ENCODE assay signal across 15 cellular contexts in the genomic region with DNA sequence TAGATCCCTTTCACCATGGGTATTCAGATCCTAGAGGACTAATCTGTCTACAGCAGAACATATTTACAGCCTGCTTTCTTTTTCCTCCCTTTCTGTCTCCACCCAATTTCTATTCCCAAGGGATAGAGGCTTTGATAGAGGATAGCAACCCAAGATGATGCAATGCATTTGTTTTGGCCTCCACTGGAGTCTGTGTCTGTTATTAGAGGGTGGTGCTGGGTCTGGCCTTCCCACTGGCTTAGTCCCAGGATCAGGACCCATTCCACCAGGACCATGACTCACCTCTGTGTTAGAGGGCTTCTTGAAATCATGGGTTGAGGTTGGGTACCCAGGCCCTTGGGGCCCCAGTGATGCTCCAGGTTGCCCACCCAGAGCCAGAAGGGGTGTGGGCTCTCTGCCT.
A peak's percentile ranks its signal among the peaks of the same experiment; 100 is the strongest.
DNase-seq lines count a peak whose midpoint lies in the region; ATAC-seq and TF ChIP-seq lines count a peak whose summit lies in the region.
"Had no signal": no experiment of that assay in that cellular context is flagged by ENCODE, and none has a peak within 500 bp of the region (broad histone marks: within the 10 kb centered on the region; RNA-seq: fewer than 3 reads in every experiment).

No MANE protein-coding gene starts in this region.

- H3K79me1 ChIP-seq in IMR-90 (ENCODE audit: low read depth in 1 of 2, low read length in 2 of 2), result peaks cover 0 to 2% of the 10 kb centered on the region in 2 experiments; a peak in 1 of 4 replicates

- no peaks in the 10 kb centered on the region for H4K20me1 ChIP-seq in IMR-90 (ENCODE audit: insufficient read depth, low read length)

- no peak overlapping the region for H2AFZ ChIP-seq in IMR-90 (replicated peaks; ENCODE audit: low read length, poor library complexity)
- H2AFZ ChIP-seq: GM23338 had no signal

- peak overlapping the region; percentile 85 for H3K14ac ChIP-seq in IMR-90 (replicated peaks; ENCODE audit: low read depth, low read length)

- peak overlapping the region; percentile 21 for H2BK5ac ChIP-seq in IMR-90 (ENCODE audit: low read depth, low read length, poor library complexity, severe bottlenecking)

- H3K4me2 ChIP-seq in IMR-90 (ENCODE audit: low read depth, low read length), result no peak overlapping the region
- H3K4me2 ChIP-seq: GM23338 had no signal

- peak overlapping the region; percentile 81; the same call in 1 of the 2 replicates for H2BK20ac ChIP-seq in IMR-90 (ENCODE audit: low read depth, low read length)

- H3K27me3 ChIP-seq in IMR-90 (ENCODE audit: control insufficient read depth, insufficient read depth, low read length) (no peaks in the 10 kb centered on the region), heart left ventricle (peaks cover 0 to 3% (median 0%) of the 10 kb centered on the region in 9 donors), lower lobe of right lung (ENCODE audit: low read depth) (no peaks in the 10 kb centered on the region)
- H3K27me3 ChIP-seq: testis had no signal

- peak overlapping the region; percentile 54; the same call in 1 of the 2 replicates for H4K5ac ChIP-seq in IMR-90 (ENCODE audit: low read depth, low read length)

- no peak overlapping the region for H3K56ac ChIP-seq in IMR-90 (ENCODE audit: extremely low read depth, insufficient read depth, low read length)

- peak overlapping the region; percentile 17 for H4K91ac ChIP-seq in IMR-90 (ENCODE audit: insufficient read depth, low read depth, low read length)

- ATAC-seq in IMR-90 (ENCODE audit: low read depth) (no peak), heart left ventricle (peak; percentile 57 to 91 (median 85)), HG03378 (IDR thresholded peaks at IDR 0.05; ENCODE audit: unreplicated experiment) (no peak), lower lobe of right lung (no peak)
- ATAC-seq: GM23338 had no signal

- dilution Hi-C loops in IMR-90 (cut with HindIII; ENCODE audit: low sequenced_read_pairs, unreplicated experiment), result no loop called here

- no peak overlapping the region for H3K4me3 ChIP-seq in IMR-90 (ENCODE audit: insufficient read depth, low read depth, low read length)
- H3K4me3 ChIP-seq in astrocyte of the spinal cord (ENCODE audit: low read depth, low read length), result no peak overlapping the region
- no peak overlapping the region for H3K4me3 ChIP-seq in heart left ventricle
- H3K4me3 ChIP-seq in skeletal muscle cell (ENCODE audit: low read depth, low read length), result no peak overlapping the region
- H3K4me3 ChIP-seq in lower lobe of right lung, result no peak overlapping the region
- H3K4me3 ChIP-seq: GM23338, testis had no signal

- no peak for TF ChIP-seq RAD21 in IMR-90 (IDR thresholded peaks at IDR 0.05; ENCODE audit: low read length)

- peak overlapping the region; percentile 65 for H2BK120ac ChIP-seq in IMR-90 (ENCODE audit: low read depth, low read length)

- intact Hi-C loops in IMR-90 (cut with micrococcal nuclease) (no loop called here), heart left ventricle (cut with DNase I) (no loop called here), lower lobe of right lung (cut with DNase I) (no loop called here)

- in situ Hi-C loops in IMR-90 (cut with MboI; ENCODE audit: low sequenced_read_pairs), result no loop called here
- in situ Hi-C loops in astrocyte of the spinal cord (cut with HindIII; ENCODE audit: low sequenced_read_pairs), result no loop called here

- CTCF ChIA-PET in IMR-90 (lab: Yijun Ruan, JAX), result no interaction called here

- H3K36me3 ChIP-seq in IMR-90 (ENCODE audit: control insufficient read depth, insufficient read depth, low read length) (no peaks in the 10 kb centered on the region), heart left ventricle (no peaks in the 10 kb centered on the region), lower lobe of right lung (no peaks in the 10 kb centered on the region)

- H2BK15ac ChIP-seq in IMR-90 (ENCODE audit: low read depth, low read length), result peak overlapping the region; percentile 73; the same call in 2 of the 3 replicates

- POLR2A ChIA-PET in IMR-90 (lab: Charles Lee; ENCODE audit: unreplicated experiment), result no interaction called here

- H3K27ac ChIP-seq in IMR-90 (ENCODE audit: insufficient read depth, low read length) (no peak overlapping the region), heart left ventricle (no peak overlapping the region), lower lobe of right lung (no peak overlapping the region)
- H3K27ac ChIP-seq: testis had no signal

- no peak for TF ChIP-seq CTCF in IMR-90 (conservative IDR thresholded peaks at IDR 0.05; ENCODE audit: low read depth, low read length)
- no peak for TF ChIP-seq CTCF in astrocyte of the spinal cord (IDR thresholded peaks at IDR 0.05; ENCODE audit: low read depth, low read length)
- no peak for TF ChIP-seq CTCF in heart left ventricle (IDR thresholded peaks at IDR 0.05)
- TF ChIP-seq CTCF in lower lobe of right lung (IDR thresholded peaks at IDR 0.05), result no peak

- H2AK9ac ChIP-seq in IMR-90 (replicated peaks; ENCODE audit: low read depth, low read length, poor library complexity), result no peak overlapping the region

- H3K23ac ChIP-seq in IMR-90 (ENCODE audit: low read depth, low read length), result peak overlapping the region; percentile 76; the same call in 1 of the 2 replicates

- H3K18ac ChIP-seq in IMR-90 (ENCODE audit: low read depth, low read length), result peak overlapping the region; percentile 74

- H3K4me1 ChIP-seq in IMR-90 (ENCODE audit: control insufficient read depth, insufficient read depth, low read length) (peaks cover 15% of the 10 kb centered on the region), heart left ventricle (peaks cover 0 to 14% (median 0%) of the 10 kb centered on the region in 12 donors), lower lobe of right lung (no peaks in the 10 kb centered on the region)
- H3K4me1 ChIP-seq: testis had no signal

- peak overlapping the region; percentile 71 for H3K4ac ChIP-seq in IMR-90 (ENCODE audit: low read depth, low read length)

- peaks cover 2% of the 10 kb centered on the region for H3K9me1 ChIP-seq in IMR-90 (ENCODE audit: insufficient read depth, low read length)

- H3K9me3 ChIP-seq in IMR-90 (ENCODE audit: control insufficient read depth, insufficient read depth, low read length), result no peaks in the 10 kb centered on the region
- no peaks in the 10 kb centered on the region for H3K9me3 ChIP-seq in heart left ventricle
- H3K9me3 ChIP-seq in lower lobe of right lung, result no peaks in the 10 kb centered on the region
- H3K9me3 ChIP-seq: testis had no signal

- DNase-seq in IMR-90 (no peak), astrocyte of the spinal cord (ENCODE audit: low read depth, low spot score) (peak; percentile 16), heart left ventricle (peak in 3 of 5 donors; percentile 17 to 46 (median 45)), skeletal muscle cell (ENCODE audit: low read depth) (peak; percentile 69), lower lobe of right lung (no peak), NK-92 (lab: John Stamatoyannopoulos, UW; ENCODE audit: unreplicated experiment) (no peak)
- DNase-seq: activated T-cell treated with anti-CD3 and anti-CD28 coated beads, Interleukin-2, amount 50 U/mL, for 1 hour; C1 segment of cervical spinal cord; NK-92 treated with Interleukin-12 subunit alpha and Interleukin-12 subunit beta, amount 100 ng/mL, for 24 hours; small intestine; stimulated activated CD4-positive, alpha-beta T cell treated with anti-CD3 and anti-CD28 coated beads, Interleukin-4, amount 100 ng/mL, for 4 hours; stimulated activated CD8-positive, alpha-beta memory T cell treated with anti-CD3 and anti-CD28 coated beads, Interleukin-4, amount 100 ng/mL, for 48 hours; testis had no signal

- TF ChIP-seq POLR2A in IMR-90 (IDR thresholded peaks at IDR 0.05; ENCODE audit: low read depth, low read length), result no peak
- no peak for TF ChIP-seq POLR2A in heart left ventricle (IDR thresholded peaks at IDR 0.05)

- H4K8ac ChIP-seq in IMR-90 (ENCODE audit: low read depth in 2 of 2, low read length in 2 of 2), result peak overlapping the region in 1 of 2 experiments; percentile 74; a peak in 2 of 4 replicates

- H2AK5ac ChIP-seq in IMR-90 (ENCODE audit: low read depth, low read length), result peak overlapping the region; percentile 83

- H3K9ac ChIP-seq in IMR-90 (ENCODE audit: low read depth, low read length), result no peak overlapping the region

- no TSS peak for BruUV-seq in IMR-90 (replicated peaks; lab: Mats Ljungman, UMichigan)

TF ChIP-seq in IMR-90, 13 proteins besides CTCF, POLR2A, EP300 and RAD21:
- TF ChIP-seq FOS (IDR thresholded peaks at IDR 0.05; ENCODE audit: low read depth, low read length) (no peak), CEBPB (IDR thresholded peaks at IDR 0.05; ENCODE audit: low read depth, low read length) (peak; percentile 39; the same call in 1 of the 2 replicates), RFX5 (IDR thresholded peaks at IDR 0.05; ENCODE audit: low read depth, low read length) (no peak)

Comparison
In these comparisons a context has a peak if more than half of its experiments do, and no peak if none do; other contexts are left out.
1. ATAC-seq: peak in heart left ventricle (4 of 4); none in IMR-90 (single experiment), HG03378 (single experiment) and lower lobe of right lung (0 of 2).
2. DNase-seq: peak in astrocyte of the spinal cord (single experiment), heart left ventricle (3 of 5) and skeletal muscle cell (single experiment); none in IMR-90 (single experiment), lower lobe of right lung (single experiment) and NK-92 (single experiment).